In the genomic region with DNA sequence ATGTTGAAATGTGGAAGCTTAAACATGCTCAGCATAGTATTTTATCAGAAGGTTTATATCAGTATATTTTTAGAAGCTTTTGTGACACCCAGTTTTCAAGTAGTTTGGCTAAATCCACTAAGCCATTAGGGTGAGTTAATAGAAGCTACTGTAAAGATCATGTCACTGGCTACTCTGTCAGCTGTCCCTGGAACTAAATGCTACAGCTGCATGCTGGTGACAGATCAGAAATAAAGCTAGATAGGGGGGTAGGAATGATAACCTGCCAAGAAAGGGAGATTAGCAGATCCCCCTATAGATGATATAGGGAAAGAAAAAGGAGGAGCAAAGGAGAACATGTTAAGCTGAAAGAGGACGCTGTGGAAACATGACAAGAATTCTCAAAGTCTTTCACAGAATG, we compare ENCODE assay signal across 28 cellular contexts.
"Had no signal": no experiment of that assay in that cellular context is flagged by ENCODE, and none has a peak within 500 bp of the region (broad histone marks: within the 10 kb centered on the region; RNA-seq: fewer than 3 reads in every experiment).

No MANE protein-coding gene starts in this region.

- H3K36me3 Mint-ChIP-seq: activated naive CD8-positive, alpha-beta T cell treated with anti-CD3 and anti-CD28 coated beads, Interleukin-2, amount 10 ng/mL, durations not matched to agents 7 days and 5 days; type B pancreatic cell had no signal

- H3K27me3 ChIP-seq: breast epithelium, esophagus squamous epithelium, gastroesophageal sphincter, left lung, spleen, testis, vagina had no signal

- H3K4me3 Mint-ChIP-seq: activated B cell treated with CpG ODN at 0.5 μM for 24 hours; activated CD4-positive, alpha-beta T cell treated with anti-CD3 and anti-CD28 coated beads for 36 hours; activated naive CD8-positive, alpha-beta T cell treated with anti-CD3 and anti-CD28 coated beads, Interleukin-2, amount 10 ng/mL, durations not matched to agents 7 days and 5 days; activated T-cell treated with anti-CD3 and anti-CD28 coated beads, Interleukin-2, amount 50 U/mL, for 24 hours; activated T-helper 17 cell treated with anti-CD3 and anti-CD28 coated beads, Interleukin-2, amount 50 U/mL, for 72 hours; endodermal cell; type B pancreatic cell had no signal

- H3K4me1 Mint-ChIP-seq: activated CD4-positive, alpha-beta T cell treated with anti-CD3 and anti-CD28 coated beads for 36 hours; activated T-helper 17 cell treated with anti-CD3 and anti-CD28 coated beads, Interleukin-2, amount 50 U/mL, for 72 hours had no signal

- H3K27ac ChIP-seq: breast epithelium, coronary artery, esophagus squamous epithelium, gastroesophageal sphincter, left lung, spleen, testis, vagina had no signal

- H3K9me3 ChIP-seq: breast epithelium, esophagus squamous epithelium, gastroesophageal sphincter, left lung, spleen, testis, vagina had no signal

- H3K27me3 Mint-ChIP-seq: activated B cell treated with CpG ODN at 0.5 μM for 24 hours had no signal

- H3K4me3 ChIP-seq: breast epithelium, coronary artery, esophagus squamous epithelium, gastroesophageal sphincter, left lung, spleen, testis, vagina had no signal

- H3K27ac Mint-ChIP-seq: activated B cell treated with CpG ODN at 0.5 μM for 24 hours; activated CD4-positive, alpha-beta T cell treated with anti-CD3 and anti-CD28 coated beads for 36 hours; activated naive CD8-positive, alpha-beta T cell treated with anti-CD3 and anti-CD28 coated beads, Interleukin-2, amount 10 ng/mL, durations not matched to agents 7 days and 5 days; activated T-cell treated with anti-CD3 and anti-CD28 coated beads, Interleukin-2, amount 50 U/mL, for 24 hours; activated T-helper 17 cell treated with anti-CD3 and anti-CD28 coated beads, Interleukin-2, amount 50 U/mL, for 72 hours; endodermal cell; type B pancreatic cell had no signal

- DNase-seq: activated B cell treated with CpG ODN at 0.5 μM for 24 hours; activated CD4-positive, alpha-beta T cell treated with anti-CD3 and anti-CD28 coated beads for 36 hours; activated CD4-positive, alpha-beta T cell treated with anti-CD3 and anti-CD28 coated beads, Interleukin-2, amount 50 U/mL, for 4 hours; activated CD8-positive, alpha-beta memory T cell treated with anti-CD3 and anti-CD28 coated beads for 24 hours; activated CD8-positive, alpha-beta memory T cell treated with anti-CD3 and anti-CD28 coated beads, Interleukin-2, amount 50 U/mL, for 4 hours; activated naive CD4-positive, alpha-beta T cell; activated naive CD8-positive, alpha-beta T cell treated with anti-CD3 and anti-CD28 coated beads, Interleukin-2, amount 10 ng/mL, durations not matched to agents 7 days and 5 days; activated T-cell treated with anti-CD3 and anti-CD28 coated beads, Interleukin-2, amount 50 U/mL, for 24 hours; amniotic stem cell; cerebellar nuclear complex; endodermal cell; esophagus squamous epithelium; left lung; mammary epithelial cell; midbrain; occipital lobe; spleen; stimulated activated CD4-positive, alpha-beta T cell treated with anti-CD3 and anti-CD28 coated beads, Interleukin-4, amount 100 ng/mL, for 1 hour; stimulated activated naive CD4-positive, alpha-beta T cell; T-helper 1 cell; testis had no signal

- H3K4me1 ChIP-seq: breast epithelium, gastroesophageal sphincter, left lung, testis, vagina had no signal

- H3K9me3 Mint-ChIP-seq: activated B cell treated with CpG ODN at 0.5 μM for 24 hours; activated T-cell treated with anti-CD3 and anti-CD28 coated beads, Interleukin-2, amount 50 U/mL, for 24 hours; endodermal cell had no signal

- ATAC-seq: activated CD4-positive, alpha-beta T cell treated with anti-CD3 and anti-CD28 coated beads for 36 hours; activated T-helper 17 cell treated with anti-CD3 and anti-CD28 coated beads, Interleukin-2, amount 50 U/mL, for 72 hours; gastroesophageal sphincter; left lung; sciatic nerve had no signal

- H3K36me3 ChIP-seq: breast epithelium, esophagus squamous epithelium, gastroesophageal sphincter, left lung, spleen, vagina had no signal
